9 cellular contexts compared by ENCODE assay signal in the genomic region with DNA sequence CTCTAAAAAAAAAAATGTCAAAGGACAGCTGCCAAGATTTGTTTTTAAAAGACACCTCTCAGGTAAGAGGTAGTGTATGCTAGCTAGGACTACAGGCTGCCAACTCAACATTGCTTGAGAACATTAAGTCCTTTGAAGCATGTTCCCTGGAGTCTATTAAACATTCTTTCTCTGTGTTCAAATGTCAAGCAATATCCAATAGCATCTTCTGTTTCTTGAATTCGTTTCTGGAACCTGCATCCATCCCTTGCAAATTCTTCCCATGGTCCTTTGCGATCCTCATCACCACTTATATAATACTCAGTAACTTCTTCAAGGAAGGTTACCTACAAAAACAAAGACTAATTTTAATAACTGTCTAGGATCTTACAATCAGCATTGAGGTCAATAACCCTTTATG. TPM values are rescaled to one million over a fixed set of nuclear protein-coding genes. Genes with fewer than 3 reads are reported as not detected.
DNase-seq lines count a peak whose midpoint lies in the region; ATAC-seq and TF ChIP-seq lines count a peak whose summit lies in the region.
"Had no signal": no experiment of that assay in that cellular context is flagged by ENCODE, and none has a peak within 500 bp of the region (broad histone marks: within the 10 kb centered on the region; RNA-seq: fewer than 3 reads in every experiment).

No MANE protein-coding gene starts in this region.

- peaks cover 0 to 68% (median 21%) of the 10 kb centered on the region in 9 donors for H3K36me3 ChIP-seq in heart right ventricle
- H3K36me3 ChIP-seq in transverse colon, result peaks cover 0 to 30% (median 14%) of the 10 kb centered on the region in 4 donors

- H3K4me3 ChIP-seq in heart right ventricle (peak overlapping the region in 7 of 10 donors; percentile 71 to 97 (median 87)), transverse colon (peak overlapping the region in 2 of 4 donors; percentile 92 to 94)

- H3K9me3 ChIP-seq in heart right ventricle, result no peaks in the 10 kb centered on the region
- no peaks in the 10 kb centered on the region for H3K9me3 ChIP-seq in transverse colon

- H3K4me1 Mint-ChIP-seq in activated T-helper 1 cell treated with anti-CD3 and anti-CD28 coated beads, Interleukin-12 subunit alpha, Interleukin-12 subunit beta, Interleukin-2, Interleukin-4 antibody, amounts not matched to agents 30 ng/mL and 10 ng/mL and 1 ng/mL, durations not matched to agents 14 hours and 24 hours and 36 hours (ENCODE audit: low read depth), result peaks cover 34% of the 10 kb centered on the region
- H3K4me1 Mint-ChIP-seq in immature natural killer cell, result peaks cover 52 to 83% of the 10 kb centered on the region in 2 donors

- H3K27me3 Mint-ChIP-seq in activated T-helper 1 cell treated with anti-CD3 and anti-CD28 coated beads, Interleukin-12 subunit alpha, Interleukin-12 subunit beta, Interleukin-2, Interleukin-4 antibody, amounts not matched to agents 30 ng/mL and 10 ng/mL and 1 ng/mL, durations not matched to agents 14 hours and 24 hours and 36 hours (ENCODE audit: insufficient read depth), result no peaks in the 10 kb centered on the region
- peaks cover 2 to 4% (median 3%) of the 10 kb centered on the region in 3 donors for H3K27me3 Mint-ChIP-seq in immature natural killer cell (ENCODE audit: low read depth in 3 of 3)

- in situ Hi-C loops in transverse colon (cut with MboI; ENCODE audit: low pct_ligation_motif_present in 1 of 4, low pct_unique_long_range_greater_than_20kb in 1 of 4, low sequenced_read_pairs in 3 of 4), result no loop called here

- no peak for DNase-seq in heart right ventricle
- DNase-seq in Right ventricle myocardium superior, result no peak
- no peak for DNase-seq in activated T-helper 1 cell treated with anti-CD3 and anti-CD28 coated beads, Interleukin-12 subunit alpha, Interleukin-12 subunit beta, Interleukin-2, Interleukin-4 antibody, amounts not matched to agents 30 ng/mL and 10 ng/mL and 1 ng/mL, durations not matched to agents 14 hours and 24 hours and 36 hours (ENCODE audit: low spot score)
- no peak for DNase-seq in immature natural killer cell
- no peak for DNase-seq in transverse colon
- DNase-seq in HuH-7 (ENCODE audit: low spot score), result no peak
- DNase-seq in stimulated activated CD8-positive, alpha-beta memory T cell treated with anti-CD3 and anti-CD28 coated beads, Interleukin-4, amount 100 ng/mL, for 48 hours, result no peak
- DNase-seq in nucleus accumbens (lab: John Stamatoyannopoulos, UW), result no peak
- DNase-seq: NCI-H524 treated with DMSO at 0.1 percent for 48 hours had no signal

- H3K27ac ChIP-seq in heart right ventricle, result peak overlapping the region in 1 of 10 donors; percentile 9
- peak overlapping the region in 3 of 4 donors; percentile 11 to 100 (median 12) for H3K27ac ChIP-seq in transverse colon

- no peak for TF ChIP-seq CTCF in heart right ventricle (IDR thresholded peaks at IDR 0.05)
- no peak for TF ChIP-seq CTCF in transverse colon (IDR thresholded peaks at IDR 0.05)

- peaks cover 65% of the 10 kb centered on the region for H3K36me3 Mint-ChIP-seq in activated T-helper 1 cell treated with anti-CD3 and anti-CD28 coated beads, Interleukin-12 subunit alpha, Interleukin-12 subunit beta, Interleukin-2, Interleukin-4 antibody, amounts not matched to agents 30 ng/mL and 10 ng/mL and 1 ng/mL, durations not matched to agents 14 hours and 24 hours and 36 hours (ENCODE audit: low read depth)
- peaks cover 4 to 30% (median 6%) of the 10 kb centered on the region in 3 donors for H3K36me3 Mint-ChIP-seq in immature natural killer cell

- H3K27me3 ChIP-seq in heart right ventricle, result no peaks in the 10 kb centered on the region
- no peaks in the 10 kb centered on the region for H3K27me3 ChIP-seq in transverse colon

- H3K27ac Mint-ChIP-seq in activated T-helper 1 cell treated with anti-CD3 and anti-CD28 coated beads, Interleukin-12 subunit alpha, Interleukin-12 subunit beta, Interleukin-2, Interleukin-4 antibody, amounts not matched to agents 30 ng/mL and 10 ng/mL and 1 ng/mL, durations not matched to agents 14 hours and 24 hours and 36 hours, result peak overlapping the region; percentile 40
- peak overlapping the region in 5 of 6 donors; percentile 5 to 79 (median 72) for H3K27ac Mint-ChIP-seq in immature natural killer cell

- ATAC-seq in heart right ventricle (no peak), Right ventricle myocardium superior (ENCODE audit: poor library complexity) (no peak)

- peak overlapping the region; percentile 99 for H3K4me3 Mint-ChIP-seq in activated T-helper 1 cell treated with anti-CD3 and anti-CD28 coated beads, Interleukin-12 subunit alpha, Interleukin-12 subunit beta, Interleukin-2, Interleukin-4 antibody, amounts not matched to agents 30 ng/mL and 10 ng/mL and 1 ng/mL, durations not matched to agents 14 hours and 24 hours and 36 hours
- H3K4me3 Mint-ChIP-seq in immature natural killer cell, result peak overlapping the region; percentile 92 to 99 (median 99)

- H3K9me3 Mint-ChIP-seq in activated T-helper 1 cell treated with anti-CD3 and anti-CD28 coated beads, Interleukin-12 subunit alpha, Interleukin-12 subunit beta, Interleukin-2, Interleukin-4 antibody, amounts not matched to agents 30 ng/mL and 10 ng/mL and 1 ng/mL, durations not matched to agents 14 hours and 24 hours and 36 hours, result no peaks in the 10 kb centered on the region
- H3K9me3 Mint-ChIP-seq in immature natural killer cell, result no peaks in the 10 kb centered on the region

- H3K4me1 ChIP-seq in heart right ventricle (peaks cover 0 to 39% (median 28%) of the 10 kb centered on the region in 9 donors), transverse colon (peaks cover 19 to 35% (median 30%) of the 10 kb centered on the region in 4 donors)

- TF ChIP-seq EP300 in transverse colon (IDR thresholded peaks at IDR 0.05; ENCODE audit: low read depth), result no peak

- intact Hi-C loops in heart right ventricle (cut with DNase I), result no loop called here
- intact Hi-C loops in Right ventricle myocardium superior (cut with DNase I), result no loop called here
- intact Hi-C loops in activated T-helper 1 cell treated with anti-CD3 and anti-CD28 coated beads, Interleukin-12 subunit alpha, Interleukin-12 subunit beta, Interleukin-2, Interleukin-4 antibody, amounts not matched to agents 30 ng/mL and 10 ng/mL and 1 ng/mL, durations not matched to agents 14 hours and 24 hours and 36 hours (cut with micrococcal nuclease), result no loop called here
- intact Hi-C loops in transverse colon (cut with DNase I; ENCODE audit: low total_unique reads), result no loop called here

- 33 to 42% methylated on average over 2 of the region's 2 CpGs for WGBS in heart right ventricle, 2 donors
- WGBS in transverse colon (ENCODE audit: low coverage in 1 of 2), 2 donors, result 27 to 33% methylated on average over 2 of the region's 2 CpGs

- no peak for TF ChIP-seq POLR2A in transverse colon (IDR thresholded peaks at IDR 0.05)

RNA-seq across cellular contexts. Expression of gene PPP1R15B, which starts 5.6 kb away (rescaled TPM):
- total RNA-seq in heart right ventricle, result 10 to 100 TPM; 18.1 to 47.3 (median 22.5) TPM
- 10 to 100 TPM in 1 of 2 donors, 1 to 10 TPM in 1; 8.4 to 13.0 TPM for polyA plus RNA-seq in heart right ventricle
- total RNA-seq in Right ventricle myocardium superior, result 19.7 TPM
- 75.8 and 76.2 TPM in 2 replicates for total RNA-seq in activated T-helper 1 cell treated with anti-CD3 and anti-CD28 coated beads, Interleukin-12 subunit alpha, Interleukin-12 subunit beta, Interleukin-2, Interleukin-4 antibody, amounts not matched to agents 30 ng/mL and 10 ng/mL and 1 ng/mL, durations not matched to agents 14 hours and 24 hours and 36 hours
- polyA plus RNA-seq in immature natural killer cell, result 10 to 100 TPM; 13.5 to 23.0 (median 17.3) TPM
- 10 to 100 TPM; 30.8 to 74.2 (median 54.5) TPM for total RNA-seq in transverse colon

RNA-seq across cellular contexts. Expression of gene PLEKHA6, which starts 46.3 kb away (rescaled TPM):
- total RNA-seq in heart right ventricle (10 to 100 TPM in 9 of 10 donors, 1 to 10 TPM in 1; 4.8 to 34.9 (median 19.2) TPM), Right ventricle myocardium superior (20.0 TPM), transverse colon (100 to 1,000 TPM in 1 of 4 donors, 10 to 100 TPM in 3; 58.7 to 209 (median 97.9) TPM)
- polyA plus RNA-seq in heart right ventricle (10 to 100 TPM in 1 of 2 donors, 1 to 10 TPM in 1; 3.3 to 18.2 TPM), immature natural killer cell (not detected)
- total RNA-seq in activated T-helper 1 cell treated with anti-CD3 and anti-CD28 coated beads, Interleukin-12 subunit alpha, Interleukin-12 subunit beta, Interleukin-2, Interleukin-4 antibody, amounts not matched to agents 30 ng/mL and 10 ng/mL and 1 ng/mL, durations not matched to agents 14 hours and 24 hours and 36 hours, result 0.05 and 0.21 TPM in 2 replicates
